Comparison of ENCODE assay signal across 12 cellular contexts in the genomic region with DNA sequence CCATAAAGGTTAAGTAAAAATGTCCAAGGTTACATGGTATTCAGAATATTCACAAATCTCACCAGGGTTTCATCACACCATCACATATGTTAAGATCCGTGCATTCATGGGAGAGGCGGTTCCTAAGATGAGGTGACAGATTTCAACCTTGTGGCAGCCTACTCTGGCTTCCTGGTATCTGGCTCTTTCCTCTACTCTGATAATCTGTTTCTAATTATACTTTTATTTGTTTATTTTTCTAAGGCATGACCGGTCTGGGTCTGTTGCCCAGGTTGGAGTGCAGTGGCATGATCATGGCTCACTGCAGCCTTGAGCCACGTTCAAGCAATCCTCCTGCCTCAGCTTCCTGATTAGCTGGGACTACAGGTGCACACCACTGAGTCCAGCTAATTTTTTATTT. TPM values are rescaled to one million over a fixed set of nuclear protein-coding genes. Genes with fewer than 3 reads are reported as not detected.
DNase-seq lines count a peak whose midpoint lies in the region; ATAC-seq and TF ChIP-seq lines count a peak whose summit lies in the region.
"Had no signal": no experiment of that assay in that cellular context is flagged by ENCODE, and none has a peak within 500 bp of the region (broad histone marks: within the 10 kb centered on the region; RNA-seq: fewer than 3 reads in every experiment).

No MANE protein-coding gene starts in this region.

- H3K4me1 ChIP-seq in HEK293 (ENCODE audit: control insufficient read depth, insufficient read depth, low read length): peaks cover 17% of the 10 kb centered on the region
- peaks cover 59% of the 10 kb centered on the region for H3K4me1 ChIP-seq in body of pancreas
- H3K4me1 ChIP-seq in transverse colon: peaks cover 17 to 58% (median 27%) of the 10 kb centered on the region in 4 donors

- DNase-seq in AG08396 (ENCODE audit: low spot score) (peak; percentile 18), body of pancreas (peak; percentile 44 to 75 (median 58)), kidney tubule cell (ENCODE audit: low spot score) (peak; percentile 35), NCI-H1436 treated with DMSO at 0.1 percent for 48 hours (lab: John Stamatoyannopoulos, UW) (no peak), NAMALWA (ENCODE audit: low spot score) (no peak), transverse colon (no peak)
- DNase-seq: CD8-positive, alpha-beta T cell; NCI-H1930; SIG-M5 had no signal

- in situ Hi-C loops in transverse colon (cut with MboI; ENCODE audit: low pct_ligation_motif_present in 1 of 4, low pct_unique_long_range_greater_than_20kb in 1 of 4, low sequenced_read_pairs in 3 of 4): no loop called here

- H3K27ac ChIP-seq in HEK293 (ENCODE audit: extremely low read depth, low read depth, low read length): no peak overlapping the region
- H3K27ac ChIP-seq in body of pancreas: peak overlapping the region in 3 of 4 donors; percentile 47 to 53 (median 51)
- no peak overlapping the region for H3K27ac ChIP-seq in transverse colon
- H3K27ac ChIP-seq: gastroesophageal sphincter had no signal

- no peak for TF ChIP-seq CTCF in HEK293 (tag by site-specific recombination; IDR thresholded peaks at IDR 0.05)
- no peak for TF ChIP-seq CTCF in body of pancreas (IDR thresholded peaks at IDR 0.05)
- TF ChIP-seq CTCF in transverse colon (IDR thresholded peaks at IDR 0.05): no peak

- H3K27me3 ChIP-seq in body of pancreas (no peaks in the 10 kb centered on the region), transverse colon (no peaks in the 10 kb centered on the region)
- H3K27me3 ChIP-seq: gastroesophageal sphincter had no signal

- intact Hi-C loops in body of pancreas (cut with DNase I) (no loop called here), transverse colon (cut with DNase I; ENCODE audit: low total_unique reads) (no loop called here)

- TF ChIP-seq POLR2A in body of pancreas (IDR thresholded peaks at IDR 0.05) (no peak), transverse colon (IDR thresholded peaks at IDR 0.05) (no peak)

- 21 to 23% methylated on average over 4 of the region's 4 CpGs for WGBS in body of pancreas, 2 donors
- 52 to 59% methylated on average over 4 of the region's 4 CpGs for WGBS in transverse colon (ENCODE audit: low coverage in 1 of 2), 2 donors

- TF ChIP-seq EP300 in transverse colon (IDR thresholded peaks at IDR 0.05; ENCODE audit: low read depth): no peak

- H3K9me3 ChIP-seq in HEK293 (ENCODE audit: control insufficient read depth, insufficient read depth, low read depth, low read length) (no peaks in the 10 kb centered on the region), body of pancreas (no peaks in the 10 kb centered on the region), transverse colon (no peaks in the 10 kb centered on the region)
- H3K9me3 ChIP-seq: gastroesophageal sphincter had no signal

- H3K4me3 ChIP-seq in HEK293 (ENCODE audit: low read depth, low read length) (no peak overlapping the region), body of pancreas (no peak overlapping the region), transverse colon (no peak overlapping the region)
- H3K4me3 ChIP-seq: gastroesophageal sphincter had no signal

- H3K36me3 ChIP-seq in HEK293 (ENCODE audit: control insufficient read depth in 2 of 2, insufficient read depth in 1 of 2, low read length in 2 of 2) (no peaks in the 10 kb centered on the region; a peak in 1 of 3 replicates), body of pancreas (replicated peaks in 1 of 2; ENCODE audit: insufficient read depth in 1 of 2, low read depth in 2 of 2) (no peaks in the 10 kb centered on the region), transverse colon (no peaks in the 10 kb centered on the region)
- H3K36me3 ChIP-seq: gastroesophageal sphincter had no signal

- ATAC-seq in body of pancreas (peak; percentile 79), HG02840 (IDR thresholded peaks at IDR 0.05; ENCODE audit: low FRiP score, unreplicated experiment) (no peak)
- ATAC-seq: CD8-positive, alpha-beta T cell; gastroesophageal sphincter had no signal

- CTCF ChIA-PET in HEK293 (lab: Yijun Ruan, JAX): interaction anchor here (0.6 kb wide), 1 partner anchor 69 kb away, joined by 4 read pairs; no protein-coding TSS in a partner anchor

- POLR2A ChIA-PET in HEK293 (lab: Yijun Ruan, JAX): interaction anchor here (0.5 to 0.6 kb wide), 2 partner anchors 89 to 393 kb away, joined by 3 to 4 read pairs; no protein-coding TSS in a partner anchor

TF ChIP-seq in HEK293, 187 proteins besides CTCF, POLR2A, EP300 and RAD21 (continues in another document):
- TF ChIP-seq FEZF1 (tag by site-specific recombination; IDR thresholded peaks at IDR 0.05) (no peak), ZNF677 (tag by site-specific recombination; IDR thresholded peaks at IDR 0.05) (no peak), ZNF391 (tag by site-specific recombination; IDR thresholded peaks at IDR 0.05; ENCODE audit: borderline replicate concordance, low read depth) (no peak), ZNF530 (tag by site-specific recombination; IDR thresholded peaks at IDR 0.05; ENCODE audit: low read depth) (no peak), ZNF121 (tag by site-specific recombination; IDR thresholded peaks at IDR 0.05) (no peak), ZNF792 (tag by site-specific recombination; IDR thresholded peaks at IDR 0.05) (no peak)
- TF ChIP-seq, protein P1, sequence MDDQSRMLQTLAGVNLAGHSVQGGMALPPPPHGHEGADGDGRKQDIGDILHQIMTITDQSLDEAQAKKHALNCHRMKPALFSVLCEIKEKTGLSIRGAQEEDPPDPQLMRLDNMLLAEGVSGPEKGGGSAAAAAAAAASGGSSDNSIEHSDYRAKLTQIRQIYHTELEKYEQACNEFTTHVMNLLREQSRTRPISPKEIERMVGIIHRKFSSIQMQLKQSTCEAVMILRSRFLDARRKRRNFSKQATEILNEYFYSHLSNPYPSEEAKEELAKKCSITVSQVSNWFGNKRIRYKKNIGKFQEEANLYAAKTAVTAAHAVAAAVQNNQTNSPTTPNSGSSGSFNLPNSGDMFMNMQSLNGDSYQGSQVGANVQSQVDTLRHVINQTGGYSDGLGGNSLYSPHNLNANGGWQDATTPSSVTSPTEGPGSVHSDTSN (CRISPR knock-in tag; IDR thresholded peaks at IDR 0.05): no peak
- TF ChIP-seq, protein P2, sequence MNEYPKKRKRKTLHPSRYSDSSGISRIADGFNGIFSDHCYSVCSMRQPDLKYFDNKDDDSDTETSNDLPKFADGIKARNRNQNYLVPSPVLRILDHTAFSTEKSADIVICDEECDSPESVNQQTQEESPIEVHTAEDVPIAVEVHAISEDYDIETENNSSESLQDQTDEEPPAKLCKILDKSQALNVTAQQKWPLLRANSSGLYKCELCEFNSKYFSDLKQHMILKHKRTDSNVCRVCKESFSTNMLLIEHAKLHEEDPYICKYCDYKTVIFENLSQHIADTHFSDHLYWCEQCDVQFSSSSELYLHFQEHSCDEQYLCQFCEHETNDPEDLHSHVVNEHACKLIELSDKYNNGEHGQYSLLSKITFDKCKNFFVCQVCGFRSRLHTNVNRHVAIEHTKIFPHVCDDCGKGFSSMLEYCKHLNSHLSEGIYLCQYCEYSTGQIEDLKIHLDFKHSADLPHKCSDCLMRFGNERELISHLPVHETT (tag by site-specific recombination; IDR thresholded peaks at IDR 0.05): no peak
- TF ChIP-seq, protein P3, sequence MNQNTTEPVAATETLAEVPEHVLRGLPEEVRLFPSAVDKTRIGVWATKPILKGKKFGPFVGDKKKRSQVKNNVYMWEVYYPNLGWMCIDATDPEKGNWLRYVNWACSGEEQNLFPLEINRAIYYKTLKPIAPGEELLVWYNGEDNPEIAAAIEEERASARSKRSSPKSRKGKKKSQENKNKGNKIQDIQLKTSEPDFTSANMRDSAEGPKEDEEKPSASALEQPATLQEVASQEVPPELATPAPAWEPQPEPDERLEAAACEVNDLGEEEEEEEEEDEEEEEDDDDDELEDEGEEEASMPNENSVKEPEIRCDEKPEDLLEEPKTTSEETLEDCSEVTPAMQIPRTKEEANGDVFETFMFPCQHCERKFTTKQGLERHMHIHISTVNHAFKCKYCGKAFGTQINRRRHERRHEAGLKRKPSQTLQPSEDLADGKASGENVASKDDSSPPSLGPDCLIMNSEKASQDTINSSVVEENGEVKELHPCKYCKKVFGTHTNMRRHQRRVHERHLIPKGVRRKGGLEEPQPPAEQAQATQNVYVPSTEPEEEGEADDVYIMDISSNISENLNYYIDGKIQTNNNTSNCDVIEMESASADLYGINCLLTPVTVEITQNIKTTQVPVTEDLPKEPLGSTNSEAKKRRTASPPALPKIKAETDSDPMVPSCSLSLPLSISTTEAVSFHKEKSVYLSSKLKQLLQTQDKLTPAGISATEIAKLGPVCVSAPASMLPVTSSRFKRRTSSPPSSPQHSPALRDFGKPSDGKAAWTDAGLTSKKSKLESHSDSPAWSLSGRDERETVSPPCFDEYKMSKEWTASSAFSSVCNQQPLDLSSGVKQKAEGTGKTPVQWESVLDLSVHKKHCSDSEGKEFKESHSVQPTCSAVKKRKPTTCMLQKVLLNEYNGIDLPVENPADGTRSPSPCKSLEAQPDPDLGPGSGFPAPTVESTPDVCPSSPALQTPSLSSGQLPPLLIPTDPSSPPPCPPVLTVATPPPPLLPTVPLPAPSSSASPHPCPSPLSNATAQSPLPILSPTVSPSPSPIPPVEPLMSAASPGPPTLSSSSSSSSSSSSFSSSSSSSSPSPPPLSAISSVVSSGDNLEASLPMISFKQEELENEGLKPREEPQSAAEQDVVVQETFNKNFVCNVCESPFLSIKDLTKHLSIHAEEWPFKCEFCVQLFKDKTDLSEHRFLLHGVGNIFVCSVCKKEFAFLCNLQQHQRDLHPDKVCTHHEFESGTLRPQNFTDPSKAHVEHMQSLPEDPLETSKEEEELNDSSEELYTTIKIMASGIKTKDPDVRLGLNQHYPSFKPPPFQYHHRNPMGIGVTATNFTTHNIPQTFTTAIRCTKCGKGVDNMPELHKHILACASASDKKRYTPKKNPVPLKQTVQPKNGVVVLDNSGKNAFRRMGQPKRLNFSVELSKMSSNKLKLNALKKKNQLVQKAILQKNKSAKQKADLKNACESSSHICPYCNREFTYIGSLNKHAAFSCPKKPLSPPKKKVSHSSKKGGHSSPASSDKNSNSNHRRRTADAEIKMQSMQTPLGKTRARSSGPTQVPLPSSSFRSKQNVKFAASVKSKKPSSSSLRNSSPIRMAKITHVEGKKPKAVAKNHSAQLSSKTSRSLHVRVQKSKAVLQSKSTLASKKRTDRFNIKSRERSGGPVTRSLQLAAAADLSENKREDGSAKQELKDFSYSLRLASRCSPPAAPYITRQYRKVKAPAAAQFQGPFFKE (tag by site-specific recombination; IDR thresholded peaks at IDR 0.05; ENCODE audit: borderline replicate concordance): no peak
- TF ChIP-seq, protein P4, sequence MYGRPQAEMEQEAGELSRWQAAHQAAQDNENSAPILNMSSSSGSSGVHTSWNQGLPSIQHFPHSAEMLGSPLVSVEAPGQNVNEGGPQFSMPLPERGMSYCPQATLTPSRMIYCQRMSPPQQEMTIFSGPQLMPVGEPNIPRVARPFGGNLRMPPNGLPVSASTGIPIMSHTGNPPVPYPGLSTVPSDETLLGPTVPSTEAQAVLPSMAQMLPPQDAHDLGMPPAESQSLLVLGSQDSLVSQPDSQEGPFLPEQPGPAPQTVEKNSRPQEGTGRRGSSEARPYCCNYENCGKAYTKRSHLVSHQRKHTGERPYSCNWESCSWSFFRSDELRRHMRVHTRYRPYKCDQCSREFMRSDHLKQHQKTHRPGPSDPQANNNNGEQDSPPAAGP (tag by site-specific recombination; IDR thresholded peaks at IDR 0.05): no peak

RNA-seq across cellular contexts. Expression of a gene that starts 34.4 kb away (rescaled TPM):
- total RNA-seq in body of pancreas: 10 to 100 TPM; 52.1 to 53.7 TPM
- 100 to 1,000 TPM in 3 of 4 donors, 10 to 100 TPM in 1; 98.4 to 283 (median 132) TPM for total RNA-seq in transverse colon

Comparison
In these comparisons a context has a peak if more than half of its experiments do, and no peak if none do; other contexts are left out.
1. DNase-seq: peak in AG08396 (single experiment), body of pancreas (4 of 4) and kidney tubule cell (single experiment); none in NCI-H1436 treated with DMSO at 0.1 percent for 48 hours (single experiment), NAMALWA (single experiment) and transverse colon (single experiment).
2. H3K27ac ChIP-seq: peak in body of pancreas (3 of 4); none in HEK293 (single experiment) and transverse colon (0 of 4).